Comparison of ENCODE assay signal across 8 cellular contexts in genomic region chr11:10304495-10305261, GRCh38. TPM values are rescaled to one million over a fixed set of nuclear protein-coding genes. Genes with fewer than 3 reads are reported as not detected.
DNase-seq lines count a peak whose midpoint lies in the region; ATAC-seq and TF ChIP-seq lines count a peak whose summit lies in the region.

TSS of gene ADM (plus strand) at chr11:10305073. CDS start at chr11:10305701, 628 bp downstream.

- H3K27ac Mint-ChIP-seq in activated CD4-positive, alpha-beta T cell treated with anti-CD3 and anti-CD28 coated beads for 36 hours = peak within 1 kb of the TSS; percentile 58
- H3K27ac Mint-ChIP-seq in WTC11 (peak within 1 kb of the TSS; percentile 57), endothelial cell (ENCODE audit: unreplicated experiment) (peak within 1 kb of the TSS; percentile 86)

- H3K4me3 Mint-ChIP-seq in activated CD4-positive, alpha-beta T cell treated with anti-CD3 and anti-CD28 coated beads for 36 hours = peak within 1 kb of the TSS; percentile 77
- H3K4me3 Mint-ChIP-seq in WTC11 = peak within 1 kb of the TSS; percentile 97
- peak within 1 kb of the TSS; percentile 99 for H3K4me3 Mint-ChIP-seq in endothelial cell (ENCODE audit: unreplicated experiment)

- ATAC-seq in activated CD4-positive, alpha-beta T cell treated with anti-CD3 and anti-CD28 coated beads for 36 hours = peak; percentile 25
- ATAC-seq in WTC11 (peak; percentile 36), GM18519 (IDR thresholded peaks at IDR 0.05; ENCODE audit: low FRiP score, unreplicated experiment) (no peak)
- peak; percentile 26 for ATAC-seq in stimulated activated naive CD8-positive, alpha-beta T cell treated with anti-CD3 and anti-CD28 coated beads, Interleukin-15, Interleukin-2, amounts not matched to agents 100 U/mL and 50 U/mL, for 24 hours

- DNase-seq in activated CD4-positive, alpha-beta T cell treated with anti-CD3 and anti-CD28 coated beads for 36 hours = peak; percentile 72
- no peak for DNase-seq in activated CD4-positive, alpha-beta T cell treated with anti-CD3 and anti-CD28 coated beads, Interleukin-2, amount 50 U/mL, for 1 hour
- DNase-seq in NB4 (ENCODE audit: low read depth) (peak; percentile 87), WTC11 (ENCODE audit: low spot score) (peak; percentile 78), endothelial cell (ENCODE audit: low spot score) (peak; percentile 95), lung microvascular endothelial cell (ENCODE audit: low read depth in 2 of 2) (peak; percentile 93 to 96)
- DNase-seq in stimulated activated naive CD8-positive, alpha-beta T cell treated with anti-CD3 and anti-CD28 coated beads, Interleukin-15, Interleukin-2, amounts not matched to agents 100 U/mL and 50 U/mL, for 24 hours = peak; percentile 61

- TF ChIP-seq CTCF in NB4 (IDR thresholded peaks at IDR 0.05; ENCODE audit: low read depth, low read length) = peak; percentile 40
- peak; percentile 39; the same call in 1 of the 2 replicates for TF ChIP-seq CTCF in WTC11 (IDR thresholded peaks at IDR 0.05)
- TF ChIP-seq CTCF in endothelial cell (IDR thresholded peaks at IDR 0.05; ENCODE audit: unreplicated experiment) = peak; percentile 93

- peaks cover 46% of the 10 kb centered on the region for H3K4me1 Mint-ChIP-seq in activated CD4-positive, alpha-beta T cell treated with anti-CD3 and anti-CD28 coated beads for 36 hours
- H3K4me1 Mint-ChIP-seq in WTC11 = peaks cover 33% of the 10 kb centered on the region
- peaks cover 36% of the 10 kb centered on the region for H3K4me1 Mint-ChIP-seq in endothelial cell (ENCODE audit: unreplicated experiment)

- TF ChIP-seq POLR2A in NB4 (IDR thresholded peaks at IDR 0.05; ENCODE audit: extremely low read depth, insufficient read length) = peak; percentile 91

- H3K36me3 Mint-ChIP-seq in activated CD4-positive, alpha-beta T cell treated with anti-CD3 and anti-CD28 coated beads for 36 hours (ENCODE audit: low read depth) = peaks cover 16% of the 10 kb centered on the region
- peaks cover 12% of the 10 kb centered on the region for H3K36me3 Mint-ChIP-seq in WTC11
- H3K36me3 Mint-ChIP-seq in endothelial cell (ENCODE audit: low read depth, unreplicated experiment) = peaks cover 19% of the 10 kb centered on the region

- H3K9me3 Mint-ChIP-seq in activated CD4-positive, alpha-beta T cell treated with anti-CD3 and anti-CD28 coated beads for 36 hours (ENCODE audit: low read depth) = no peaks in the 10 kb centered on the region
- H3K9me3 Mint-ChIP-seq in WTC11 (no peaks in the 10 kb centered on the region), endothelial cell (ENCODE audit: unreplicated experiment) (no peaks in the 10 kb centered on the region)

- H3K27me3 Mint-ChIP-seq in activated CD4-positive, alpha-beta T cell treated with anti-CD3 and anti-CD28 coated beads for 36 hours = peaks cover 46% of the 10 kb centered on the region
- H3K27me3 Mint-ChIP-seq in WTC11 (ENCODE audit: low read depth) (peaks cover 59% of the 10 kb centered on the region), endothelial cell (ENCODE audit: unreplicated experiment) (peaks cover 21% of the 10 kb centered on the region)

- intact Hi-C loops in activated CD4-positive, alpha-beta T cell treated with anti-CD3 and anti-CD28 coated beads for 36 hours (cut with DNase I, micrococcal nuclease) = loop anchor here (1.0 to 10.0 kb wide), 16 partner anchors 10 to 1620 kb away; partner anchors contain the start of genes USP47 (in 2 of the 2), AMPD3 (in 1 of the 2), DENND5A (in 1 of the 2) and IPO7 (in 1 of the 2)

- POLR2A ChIA-PET in activated CD4-positive, alpha-beta T cell treated with anti-CD3 and anti-CD28 coated beads for 36 hours (lab: Charles Lee) = no interaction called here
- POLR2A ChIA-PET in WTC11 (lab: Charles Lee) = interaction anchor here (0.6 to 6.5 kb wide), 14 partner anchors 9 to 732 kb away, joined by 3 to 37 read pairs (median 4); partner anchors contain the start of genes RNF141 and SBF2

- CTCF ChIA-PET in activated CD4-positive, alpha-beta T cell treated with anti-CD3 and anti-CD28 coated beads for 36 hours (lab: Charles Lee) = interaction anchor here (0.6 to 1.7 kb wide), 13 partner anchors 9 to 731 kb away, joined by 3 to 10 read pairs (median 4); partner anchors contain the start of gene WEE1
- CTCF ChIA-PET in WTC11 (lab: Charles Lee) = interaction anchor here (0.6 to 9.9 kb wide), 37 partner anchors 8 to 1276 kb away, joined by 3 to 149 read pairs (median 4); partner anchors contain the start of gene RNF141

- peak within 1 kb of the TSS; percentile 74 for H3K4me3 ChIP-seq in NB4 (ENCODE audit: low read depth, low read length)

TF ChIP-seq in WTC11, 78 proteins besides CTCF, POLR2A, EP300 and RAD21 (continues in another document):
- TF ChIP-seq HMGXB4 (CRISPR knock-in tag; IDR thresholded peaks at IDR 0.05) = peak; percentile 79; the same call in 1 of the 2 replicates
- peak; percentile 12; the same call in 1 of the 2 replicates for TF ChIP-seq ZBTB21 (CRISPR knock-in tag; IDR thresholded peaks at IDR 0.05; ENCODE audit: borderline replicate concordance)
- no peak for TF ChIP-seq ZNF396 (CRISPR knock-in tag; IDR thresholded peaks at IDR 0.05; ENCODE audit: borderline replicate concordance)
- no peak for TF ChIP-seq EMX1 (CRISPR knock-in tag; IDR thresholded peaks at IDR 0.05)
- TF ChIP-seq JUN (CRISPR knock-in tag; IDR thresholded peaks at IDR 0.05) = no peak
- 0 out of 2 replicates have a peak, but pooled peaks have one; percentile 17 for TF ChIP-seq NFE2L1 (CRISPR knock-in tag; IDR thresholded peaks at IDR 0.05)
- TF ChIP-seq ZNF425 (CRISPR knock-in tag; conservative IDR thresholded peaks at IDR 0.05) = no peak
- no peak for TF ChIP-seq ATF6 (CRISPR knock-in tag; IDR thresholded peaks at IDR 0.05)
- TF ChIP-seq ZNF317 (CRISPR knock-in tag; IDR thresholded peaks at IDR 0.05; ENCODE audit: borderline replicate concordance, low read depth) = no peak
- TF ChIP-seq ESRRA (CRISPR knock-in tag; IDR thresholded peaks at IDR 0.05; ENCODE audit: borderline replicate concordance) = no peak
- TF ChIP-seq PRRX2 (CRISPR knock-in tag; IDR thresholded peaks at IDR 0.05) = no peak
- 0 out of 2 replicates have a peak, but pooled peaks have one; percentile 48 for TF ChIP-seq ZNF219 (CRISPR knock-in tag; IDR thresholded peaks at IDR 0.05; ENCODE audit: borderline replicate concordance)
- no peak for TF ChIP-seq RORB (CRISPR knock-in tag; IDR thresholded peaks at IDR 0.05)
- TF ChIP-seq USF2 (CRISPR knock-in tag; IDR thresholded peaks at IDR 0.05) = no peak

RNA-seq across cellular contexts. Expression of gene ADM, which starts in this region (rescaled TPM):
- total RNA-seq in activated CD4-positive, alpha-beta T cell treated with anti-CD3 and anti-CD28 coated beads for 36 hours = 10 to 100 TPM; 11.7 to 14.4 TPM
- total RNA-seq in WTC11 (2021) = 18.7 to 40.8 TPM (median 40.1 TPM) in 3 replicates
- 78.3 TPM for total RNA-seq in endothelial cell (ENCODE audit: unreplicated experiment)
- total RNA-seq in lung microvascular endothelial cell = 167 and 785 TPM in 2 replicates

Comparison
In these comparisons a context has a peak if more than half of its experiments do, and no peak if none do; other contexts are left out.
1. CTCF ChIP-seq: peak in every context shown above with its lines; median percentile 93 in endothelial cell; 40 in NB4; 39 in WTC11.